ENCODE assay signal across 11 cellular contexts in the genomic region with DNA sequence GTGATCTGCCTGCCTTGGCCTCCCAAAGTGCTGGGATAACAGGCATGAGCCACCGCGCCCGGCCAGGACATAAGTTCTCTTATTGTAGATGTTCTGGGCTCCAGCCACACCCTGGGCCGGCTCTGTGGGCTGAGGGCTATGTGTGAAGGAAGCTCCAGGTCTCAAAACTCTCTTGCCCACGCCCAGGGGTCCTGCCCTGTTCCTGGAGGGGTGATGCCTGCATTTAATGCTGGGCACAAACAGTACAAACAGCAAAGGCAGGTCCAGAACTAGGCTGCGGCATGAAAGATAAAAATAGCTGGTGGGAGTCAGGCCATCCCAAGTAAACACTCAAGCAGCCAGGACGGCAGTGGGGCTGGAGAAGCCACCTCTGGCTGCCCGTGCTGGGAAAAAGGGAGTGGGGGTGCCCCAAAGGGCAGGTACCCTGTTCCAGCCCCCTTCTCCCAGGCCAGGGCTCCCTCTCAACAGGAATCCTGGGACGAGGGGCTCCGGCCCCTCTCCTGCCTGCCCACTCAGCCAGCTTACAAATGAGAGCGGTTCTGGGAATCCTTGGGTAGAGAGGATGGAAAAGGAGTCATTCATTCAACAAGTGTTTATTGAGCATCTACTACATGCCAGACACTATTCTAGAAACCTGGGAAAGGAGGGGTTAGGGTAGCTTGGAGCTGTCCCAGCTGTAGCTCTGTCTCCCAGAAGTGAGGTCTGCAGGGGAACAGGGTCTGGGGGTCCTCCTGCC. TPM values are rescaled to one million over a fixed set of nuclear protein-coding genes. Genes with fewer than 3 reads are reported as not detected.
DNase-seq lines count a peak whose midpoint lies in the region; ATAC-seq and TF ChIP-seq lines count a peak whose summit lies in the region.
"Had no signal": no experiment of that assay in that cellular context is flagged by ENCODE, and none has a peak within 500 bp of the region (broad histone marks: within the 10 kb centered on the region; RNA-seq: fewer than 3 reads in every experiment).

No MANE protein-coding gene starts in this region.

- intact Hi-C loops in heart right ventricle (cut with DNase I): loop anchor here in 1 of 10 donors (10.0 kb wide), 1 partner anchor 99 kb away; a partner anchor contains a TSS
- intact Hi-C loops in Right ventricle myocardium inferior (cut with DNase I): no loop called here
- intact Hi-C loops in dorsolateral prefrontal cortex (cut with DNase I): no loop called here
- intact Hi-C loops in aorta (cut with DNase I): no loop called here

- H3K27ac Mint-ChIP-seq in osteocyte (ENCODE audit: unreplicated experiment): peak overlapping the region; percentile 99

- ATAC-seq in heart right ventricle: no peak
- no peak for ATAC-seq in Right ventricle myocardium inferior
- no peak for ATAC-seq in aorta (ENCODE audit: low FRiP score)
- ATAC-seq in HG03025 (IDR thresholded peaks at IDR 0.05; ENCODE audit: low FRiP score, unreplicated experiment): no peak
- no peak for ATAC-seq in HG02852 (IDR thresholded peaks at IDR 0.05; ENCODE audit: unreplicated experiment)

- peaks cover 33 to 86% (median 65%) of the 10 kb centered on the region in 9 donors for H3K4me1 ChIP-seq in heart right ventricle
- H3K4me1 ChIP-seq in aorta (ENCODE audit: control insufficient read depth in 1 of 2, insufficient read depth in 2 of 2, low read length in 2 of 2): peaks cover 0 to 3% of the 10 kb centered on the region in 2 donors

- H3K36me3 ChIP-seq in heart right ventricle (peaks cover 0 to 30% (median 10%) of the 10 kb centered on the region in 9 donors), aorta (ENCODE audit: control insufficient read depth in 1 of 2, insufficient read depth in 2 of 2, low read length in 1 of 2) (no peaks in the 10 kb centered on the region)

- TF ChIP-seq CTCF in heart right ventricle (IDR thresholded peaks at IDR 0.05) (no peak), dorsolateral prefrontal cortex (IDR thresholded peaks at IDR 0.05 in 54 of 56, conservative IDR thresholded peaks at IDR 0.05 in 2 of 56; ENCODE audit: low read depth in 1 of 56, partially characterized antibody in 56 of 56) (no peak), osteocyte (IDR thresholded peaks at IDR 0.05) (no peak)

- peaks cover 76% of the 10 kb centered on the region for H3K4me1 Mint-ChIP-seq in osteocyte (ENCODE audit: unreplicated experiment)

- peaks cover 0 to 18% (median 0%) of the 10 kb centered on the region in 7 donors for H3K27me3 ChIP-seq in heart right ventricle
- no peaks in the 10 kb centered on the region for H3K27me3 ChIP-seq in dorsolateral prefrontal cortex
- no peaks in the 10 kb centered on the region for H3K27me3 ChIP-seq in aorta (ENCODE audit: control insufficient read depth in 1 of 2, insufficient read depth in 2 of 2, low read length in 1 of 2)

- WGBS in heart right ventricle, 2 donors: 47 to 57% methylated on average over 11 of the region's 11 CpGs
- WGBS in aorta, 2 donors: 6 to 12% methylated on average over 11 of the region's 11 CpGs

- H3K9me3 ChIP-seq in heart right ventricle (no peaks in the 10 kb centered on the region), aorta (ENCODE audit: control insufficient read depth, low read length) (no peaks in the 10 kb centered on the region)

- H3K4me3 ChIP-seq in heart right ventricle (no peak overlapping the region), dorsolateral prefrontal cortex (no peak overlapping the region), aorta (ENCODE audit: low read length in 2 of 2) (no peak overlapping the region)

- no peaks in the 10 kb centered on the region for H3K9me3 Mint-ChIP-seq in osteocyte (ENCODE audit: unreplicated experiment)
- H3K9me3 Mint-ChIP-seq: activated T-helper 2 cell treated with anti-CD3 and anti-CD28 coated beads, Interferon-gamma antibody, Interleukin-2, Interleukin-4, amounts not matched to agents 10 μg/mL and 5 μg/mL and 100 μg/mL, durations not matched to agents 14 hours and 24 hours and 36 hours had no signal

- DNase-seq in heart right ventricle (no peak), Right ventricle myocardium inferior (ENCODE audit: missing footprints) (no peak), dorsolateral prefrontal cortex (no peak), osteocyte (ENCODE audit: extremely low spot score, unreplicated experiment) (no peak), aorta (peak; percentile 61 to 79), HT-29 (ENCODE audit: low spot score) (no peak)
- DNase-seq: KG1, NCI-H2081 had no signal

- no peak overlapping the region for H3K4me3 Mint-ChIP-seq in osteocyte (ENCODE audit: unreplicated experiment)

- no peaks in the 10 kb centered on the region for H3K27me3 Mint-ChIP-seq in osteocyte (ENCODE audit: unreplicated experiment)

- H3K27ac ChIP-seq in heart right ventricle: peak overlapping the region; percentile 57 to 99 (median 91)
- peak overlapping the region in 55 of 59 donors; percentile 28 to 99 (median 89) for H3K27ac ChIP-seq in dorsolateral prefrontal cortex
- H3K27ac ChIP-seq in aorta (ENCODE audit: low read depth in 1 of 2, low read length in 2 of 2): peak overlapping the region; percentile 90

- peaks cover 2% of the 10 kb centered on the region for H3K36me3 Mint-ChIP-seq in osteocyte (ENCODE audit: unreplicated experiment)

RNA-seq across cellular contexts. Expression of gene TRIM47, which starts 4.6 kb away (rescaled TPM):
- 10 to 100 TPM in 9 of 10 donors, 1 to 10 TPM in 1; 9.3 to 53.1 (median 21.5) TPM for total RNA-seq in heart right ventricle
- 10 to 100 TPM; 22.4 to 48.7 TPM for polyA plus RNA-seq in heart right ventricle
- total RNA-seq in Right ventricle myocardium inferior: 39.4 TPM
- total RNA-seq in dorsolateral prefrontal cortex: 100 to 1,000 TPM in 3 of 120 experiments, 10 to 100 TPM in 117; 19.7 to 109 (median 43.9) TPM
- 33.3 and 40.2 TPM in 2 replicates for total RNA-seq in osteocyte
- 10 to 100 TPM; 39.8 to 88.5 TPM for total RNA-seq in aorta
- polyA plus RNA-seq in aorta: 10 to 100 TPM; 15.7 to 47.7 TPM
- 65.7 and 69.5 TPM in 2 replicates for total RNA-seq in HT-29 (2014; rRNA removed; shearing (Covaris generic))

RNA-seq across cellular contexts. Expression of gene WBP2, which starts 18.6 kb away (rescaled TPM):
- total RNA-seq in heart right ventricle (100 to 1,000 TPM; 130 to 210 (median 173) TPM), Right ventricle myocardium inferior (151 TPM), dorsolateral prefrontal cortex (100 to 1,000 TPM; 311 to 523 (median 421) TPM), osteocyte (83.1 and 88.2 TPM in 2 replicates), aorta (100 to 1,000 TPM; 104 to 122 TPM)
- polyA plus RNA-seq in heart right ventricle (100 to 1,000 TPM; 155 to 205 TPM), aorta (100 to 1,000 TPM in 1 of 2 donors, 10 to 100 TPM in 1; 54.6 to 123 TPM)
- total RNA-seq in HT-29 (2014; rRNA removed; shearing (Covaris generic)): 26.8 and 30.9 TPM in 2 replicates

RNA-seq across cellular contexts. Expression of gene TRIM65, which starts 23.0 kb away (rescaled TPM):
- total RNA-seq in heart right ventricle (10 to 100 TPM in 1 of 10 donors, 1 to 10 TPM in 9; 5.1 to 12.7 (median 8.9) TPM), Right ventricle myocardium inferior (11.3 TPM), dorsolateral prefrontal cortex (10 to 100 TPM; 11.9 to 37.4 (median 20.2) TPM), osteocyte (26.3 and 26.9 TPM in 2 replicates), aorta (10 to 100 TPM; 15.1 to 26.6 TPM)
- polyA plus RNA-seq in heart right ventricle (10 to 100 TPM in 1 of 2 donors, 1 to 10 TPM in 1; 5.6 to 16.7 TPM), aorta (10 to 100 TPM; 10.0 to 12.8 TPM)
- 20.2 and 29.2 TPM in 2 replicates for total RNA-seq in HT-29 (2014; rRNA removed; shearing (Covaris generic))

RNA-seq across cellular contexts. Expression of gene UNC13D, which starts 29.6 kb away (rescaled TPM):
- 10 to 100 TPM in 3 of 10 donors, 1 to 10 TPM in 7; 5.5 to 20.7 (median 8.5) TPM for total RNA-seq in heart right ventricle
- 10 to 100 TPM in 1 of 2 donors, 1 to 10 TPM in 1; 3.0 to 12.6 TPM for polyA plus RNA-seq in heart right ventricle
- 10.7 TPM for total RNA-seq in Right ventricle myocardium inferior
- 10 to 100 TPM in 85 of 120 experiments, 1 to 10 TPM in 35; 3.9 to 40.2 (median 13.0) TPM for total RNA-seq in dorsolateral prefrontal cortex
- total RNA-seq in osteocyte: 3.3 and 3.6 TPM in 2 replicates
- 10 to 100 TPM; 17.7 to 20.0 TPM for total RNA-seq in aorta
- 10 to 100 TPM in 1 of 2 donors, 1 to 10 TPM in 1; 3.8 to 23.1 TPM for polyA plus RNA-seq in aorta
- total RNA-seq in HT-29 (2014; rRNA removed; shearing (Covaris generic)): 37.5 and 43.5 TPM in 2 replicates

RNA-seq across cellular contexts. Expression of gene MRPL38, which starts 30.9 kb away (rescaled TPM):
- total RNA-seq in heart right ventricle (100 to 1,000 TPM in 4 of 10 donors, 10 to 100 TPM in 6; 89.6 to 144 (median 96.5) TPM), Right ventricle myocardium inferior (115 TPM), dorsolateral prefrontal cortex (100 to 1,000 TPM in 56 of 120 experiments, 10 to 100 TPM in 64; 65.1 to 138 (median 98.8) TPM), osteocyte (71.1 and 73.6 TPM in 2 replicates), aorta (10 to 100 TPM; 51.3 to 65.4 TPM)
- polyA plus RNA-seq in heart right ventricle (100 to 1,000 TPM in 1 of 2 donors, 10 to 100 TPM in 1; 86.0 to 160 TPM), aorta (100 to 1,000 TPM in 1 of 2 donors, 10 to 100 TPM in 1; 25.2 to 128 TPM)
- total RNA-seq in HT-29 (2014; rRNA removed; shearing (Covaris generic)): 85.7 and 92.3 TPM in 2 replicates

Comparison
In these comparisons a context has a peak if more than half of its experiments do, and no peak if none do; other contexts are left out.
1. DNase-seq: peak in aorta (2 of 2); none in heart right ventricle (0 of 2), Right ventricle myocardium inferior (single experiment), dorsolateral prefrontal cortex (0 of 10), osteocyte (single experiment) and HT-29 (single experiment).
2. Peak in every context shown above with its lines, with median percentiles within 50 percentile points of each other: H3K27ac ChIP-seq.